ENCODE assay signal across 8 cellular contexts in the genomic region with DNA sequence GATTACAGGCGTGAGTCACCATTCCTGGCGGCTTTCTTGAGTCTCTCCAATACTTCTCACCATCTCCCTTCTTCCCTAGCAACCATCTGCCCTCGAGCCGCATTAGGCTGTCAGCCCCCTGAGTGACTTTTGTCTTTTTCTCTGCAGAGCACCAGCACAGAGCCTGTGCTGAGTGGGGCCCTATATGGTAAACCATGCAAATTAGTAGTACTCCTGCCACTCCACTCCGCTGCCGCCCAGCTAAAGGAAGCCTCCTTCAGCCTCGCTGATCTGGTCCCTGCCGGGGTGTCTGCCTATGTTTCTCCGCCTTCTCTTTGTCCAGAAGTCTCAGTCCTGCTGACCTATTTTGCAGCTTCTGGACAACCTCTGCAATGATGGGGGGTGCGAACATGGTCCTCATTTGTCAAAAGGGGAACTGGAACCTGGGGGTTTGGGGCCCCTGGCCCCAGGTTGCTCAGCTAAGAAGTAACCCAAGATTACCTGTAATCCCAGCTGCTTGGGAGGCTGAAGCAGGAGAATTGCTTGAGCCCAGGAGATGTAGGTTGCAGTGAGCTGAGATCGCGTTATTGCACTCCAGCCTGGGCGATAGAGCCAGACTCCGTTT. TPM values are rescaled to one million over a fixed set of nuclear protein-coding genes. Genes with fewer than 3 reads are reported as not detected.
"Had no signal": no experiment of that assay in that cellular context is flagged by ENCODE, and none has a peak within 500 bp of the region (broad histone marks: within the 10 kb centered on the region; RNA-seq: fewer than 3 reads in every experiment).

No MANE protein-coding gene starts in this region.

RNA-seq across cellular contexts. Expression of a gene that starts 2.4 kb away (rescaled TPM):
- total RNA-seq: M059J had no signal

RNA-seq across cellular contexts. Expression of a gene that starts 54.3 kb away (rescaled TPM):
- total RNA-seq: activated naive CD8-positive, alpha-beta T cell treated with anti-CD3 and anti-CD28 coated beads, Interleukin-2, amount 10 ng/mL, durations not matched to agents 7 days and 5 days; activated T-helper 17 cell treated with anti-CD3 and anti-CD28 coated beads, Interleukin-2, amount 50 U/mL, for 72 hours; cardiac septum; M059J; PC-9; Right ventricle myocardium superior; SJCRH30; T-helper 2 cell treated with Interferon-gamma antibody and Interleukin-4, amounts not matched to agents 100 ng/mL and 5 ng/mL, for 36 hours had no signal

RNA-seq across cellular contexts. Expression of a gene that starts 54.3 kb away (rescaled TPM):
- total RNA-seq: activated naive CD8-positive, alpha-beta T cell treated with anti-CD3 and anti-CD28 coated beads, Interleukin-2, amount 10 ng/mL, durations not matched to agents 7 days and 5 days; activated T-helper 17 cell treated with anti-CD3 and anti-CD28 coated beads, Interleukin-2, amount 50 U/mL, for 72 hours; M059J; PC-9; Right ventricle myocardium superior; T-helper 2 cell treated with Interferon-gamma antibody and Interleukin-4, amounts not matched to agents 100 ng/mL and 5 ng/mL, for 36 hours had no signal
